ENCODE assay signal across 1 cellular context in the genomic region with DNA sequence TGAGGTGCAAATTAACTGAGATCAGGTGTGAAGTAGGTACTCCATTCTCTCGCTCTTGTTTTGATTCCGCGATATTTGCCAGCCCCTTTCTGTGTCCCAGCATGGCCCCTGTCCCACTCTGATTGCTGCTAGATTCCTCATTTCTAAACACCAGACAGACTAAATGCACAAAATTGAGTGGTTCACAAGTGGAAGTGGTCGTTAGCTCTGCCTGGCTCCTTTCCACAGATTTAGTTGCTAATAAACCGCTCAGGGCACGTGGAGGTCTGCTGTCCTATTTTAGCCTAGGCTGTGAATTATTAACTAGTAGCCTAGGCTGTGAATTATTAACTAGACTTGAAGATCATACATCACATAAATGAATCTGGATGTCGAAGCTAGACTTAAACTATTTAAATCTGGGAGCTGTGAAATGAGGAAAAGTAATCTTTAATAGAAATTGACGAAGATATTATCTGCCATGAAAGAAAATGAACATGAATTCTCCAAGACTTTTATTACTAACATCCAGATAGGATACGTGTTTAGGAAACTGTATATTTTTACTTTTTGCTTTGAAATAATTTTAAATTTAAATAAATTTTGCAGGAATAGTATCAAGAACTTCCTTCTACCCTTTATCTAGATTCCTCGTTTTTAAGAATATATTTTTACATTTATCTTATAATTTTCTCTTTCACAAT.
TF ChIP-seq lines count a peak whose summit lies in the region.

No MANE protein-coding gene starts in this region.

TF ChIP-seq in HepG2, 621 proteins besides CTCF, POLR2A, EP300 and RAD21 (continued from another document and continues in another):
- TF ChIP-seq, protein P1, sequence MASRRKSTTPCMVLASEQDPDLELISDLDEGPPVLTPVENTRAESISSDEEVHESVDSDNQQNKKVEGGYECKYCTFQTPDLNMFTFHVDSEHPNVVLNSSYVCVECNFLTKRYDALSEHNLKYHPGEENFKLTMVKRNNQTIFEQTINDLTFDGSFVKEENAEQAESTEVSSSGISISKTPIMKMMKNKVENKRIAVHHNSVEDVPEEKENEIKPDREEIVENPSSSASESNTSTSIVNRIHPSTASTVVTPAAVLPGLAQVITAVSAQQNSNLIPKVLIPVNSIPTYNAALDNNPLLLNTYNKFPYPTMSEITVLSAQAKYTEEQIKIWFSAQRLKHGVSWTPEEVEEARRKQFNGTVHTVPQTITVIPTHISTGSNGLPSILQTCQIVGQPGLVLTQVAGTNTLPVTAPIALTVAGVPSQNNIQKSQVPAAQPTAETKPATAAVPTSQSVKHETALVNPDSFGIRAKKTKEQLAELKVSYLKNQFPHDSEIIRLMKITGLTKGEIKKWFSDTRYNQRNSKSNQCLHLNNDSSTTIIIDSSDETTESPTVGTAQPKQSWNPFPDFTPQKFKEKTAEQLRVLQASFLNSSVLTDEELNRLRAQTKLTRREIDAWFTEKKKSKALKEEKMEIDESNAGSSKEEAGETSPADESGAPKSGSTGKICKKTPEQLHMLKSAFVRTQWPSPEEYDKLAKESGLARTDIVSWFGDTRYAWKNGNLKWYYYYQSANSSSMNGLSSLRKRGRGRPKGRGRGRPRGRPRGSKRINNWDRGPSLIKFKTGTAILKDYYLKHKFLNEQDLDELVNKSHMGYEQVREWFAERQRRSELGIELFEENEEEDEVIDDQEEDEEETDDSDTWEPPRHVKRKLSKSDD (CRISPR knock-in tag; IDR thresholded peaks at IDR 0.05; ENCODE audit: low read depth) = no peak
- TF ChIP-seq ZNF160 (CRISPR knock-in tag; IDR thresholded peaks at IDR 0.05) (no peak), RARG (CRISPR knock-in tag; IDR thresholded peaks at IDR 0.05; ENCODE audit: low read depth) (no peak), KDM5B (CRISPR knock-in tag; IDR thresholded peaks at IDR 0.05; ENCODE audit: borderline replicate concordance) (no peak), ZNF235 (CRISPR knock-in tag; IDR thresholded peaks at IDR 0.05; ENCODE audit: borderline replicate concordance) (no peak), ZNF264 (CRISPR knock-in tag; IDR thresholded peaks at IDR 0.05) (no peak), ZNF143 (CRISPR knock-in tag; IDR thresholded peaks at IDR 0.05) (no peak), ZBTB21 (CRISPR knock-in tag; IDR thresholded peaks at IDR 0.05) (no peak), ZSCAN22 (CRISPR knock-in tag; IDR thresholded peaks at IDR 0.05) (no peak), ZKSCAN8 (CRISPR knock-in tag; IDR thresholded peaks at IDR 0.05; ENCODE audit: borderline replicate concordance) (no peak), PAX8 (CRISPR knock-in tag; IDR thresholded peaks at IDR 0.05; ENCODE audit: borderline replicate concordance) (no peak), BHLHE40 (IDR thresholded peaks at IDR 0.05; ENCODE audit: low read length) (peak; percentile 72), ZNF10 (CRISPR knock-in tag; IDR thresholded peaks at IDR 0.05; ENCODE audit: borderline replicate concordance, low read depth) (no peak), ZNF225 (CRISPR knock-in tag; IDR thresholded peaks at IDR 0.05) (no peak), ZNF780A (CRISPR knock-in tag; IDR thresholded peaks at IDR 0.05) (no peak), ZNF644 (CRISPR knock-in tag; IDR thresholded peaks at IDR 0.05; ENCODE audit: low read depth) (no peak), MTF2 (CRISPR knock-in tag; IDR thresholded peaks at IDR 0.05; ENCODE audit: borderline replicate concordance) (no peak), YY1 (IDR thresholded peaks at IDR 0.05; ENCODE audit: insufficient read depth, insufficient replicate concordance, low read depth, low read length) (no peak), ZNF207 (IDR thresholded peaks at IDR 0.05; ENCODE audit: borderline replicate concordance) (no peak), ZBTB20 (CRISPR knock-in tag; IDR thresholded peaks at IDR 0.05; ENCODE audit: borderline replicate concordance, low read depth) (peak; percentile 20; the same call in 1 of the 2 replicates), KLF11 (CRISPR knock-in tag; IDR thresholded peaks at IDR 0.05) (peak; percentile 56; the same call in 1 of the 2 replicates), ZSCAN9 (CRISPR knock-in tag; IDR thresholded peaks at IDR 0.05; ENCODE audit: borderline replicate concordance) (no peak), ZNF598 (CRISPR knock-in tag; IDR thresholded peaks at IDR 0.05; ENCODE audit: borderline replicate concordance) (no peak), FOXO1 (CRISPR knock-in tag; IDR thresholded peaks at IDR 0.05) (no peak), NR2C2 (CRISPR knock-in tag; IDR thresholded peaks at IDR 0.05; ENCODE audit: borderline replicate concordance) (no peak), DNMT3B (CRISPR knock-in tag; conservative IDR thresholded peaks at IDR 0.05) (peak; percentile 21; the same call in 1 of the 2 replicates), ZNF772 (CRISPR knock-in tag; IDR thresholded peaks at IDR 0.05) (no peak), NFIC (IDR thresholded peaks at IDR 0.05; ENCODE audit: low read length) (no peak), NFRKB (IDR thresholded peaks at IDR 0.05) (no peak)
- TF ChIP-seq, protein P2, sequence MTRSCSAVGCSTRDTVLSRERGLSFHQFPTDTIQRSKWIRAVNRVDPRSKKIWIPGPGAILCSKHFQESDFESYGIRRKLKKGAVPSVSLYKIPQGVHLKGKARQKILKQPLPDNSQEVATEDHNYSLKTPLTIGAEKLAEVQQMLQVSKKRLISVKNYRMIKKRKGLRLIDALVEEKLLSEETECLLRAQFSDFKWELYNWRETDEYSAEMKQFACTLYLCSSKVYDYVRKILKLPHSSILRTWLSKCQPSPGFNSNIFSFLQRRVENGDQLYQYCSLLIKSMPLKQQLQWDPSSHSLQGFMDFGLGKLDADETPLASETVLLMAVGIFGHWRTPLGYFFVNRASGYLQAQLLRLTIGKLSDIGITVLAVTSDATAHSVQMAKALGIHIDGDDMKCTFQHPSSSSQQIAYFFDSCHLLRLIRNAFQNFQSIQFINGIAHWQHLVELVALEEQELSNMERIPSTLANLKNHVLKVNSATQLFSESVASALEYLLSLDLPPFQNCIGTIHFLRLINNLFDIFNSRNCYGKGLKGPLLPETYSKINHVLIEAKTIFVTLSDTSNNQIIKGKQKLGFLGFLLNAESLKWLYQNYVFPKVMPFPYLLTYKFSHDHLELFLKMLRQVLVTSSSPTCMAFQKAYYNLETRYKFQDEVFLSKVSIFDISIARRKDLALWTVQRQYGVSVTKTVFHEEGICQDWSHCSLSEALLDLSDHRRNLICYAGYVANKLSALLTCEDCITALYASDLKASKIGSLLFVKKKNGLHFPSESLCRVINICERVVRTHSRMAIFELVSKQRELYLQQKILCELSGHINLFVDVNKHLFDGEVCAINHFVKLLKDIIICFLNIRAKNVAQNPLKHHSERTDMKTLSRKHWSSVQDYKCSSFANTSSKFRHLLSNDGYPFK (CRISPR knock-in tag; IDR thresholded peaks at IDR 0.05; ENCODE audit: borderline replicate concordance) = no peak
- TF ChIP-seq, protein P3, sequence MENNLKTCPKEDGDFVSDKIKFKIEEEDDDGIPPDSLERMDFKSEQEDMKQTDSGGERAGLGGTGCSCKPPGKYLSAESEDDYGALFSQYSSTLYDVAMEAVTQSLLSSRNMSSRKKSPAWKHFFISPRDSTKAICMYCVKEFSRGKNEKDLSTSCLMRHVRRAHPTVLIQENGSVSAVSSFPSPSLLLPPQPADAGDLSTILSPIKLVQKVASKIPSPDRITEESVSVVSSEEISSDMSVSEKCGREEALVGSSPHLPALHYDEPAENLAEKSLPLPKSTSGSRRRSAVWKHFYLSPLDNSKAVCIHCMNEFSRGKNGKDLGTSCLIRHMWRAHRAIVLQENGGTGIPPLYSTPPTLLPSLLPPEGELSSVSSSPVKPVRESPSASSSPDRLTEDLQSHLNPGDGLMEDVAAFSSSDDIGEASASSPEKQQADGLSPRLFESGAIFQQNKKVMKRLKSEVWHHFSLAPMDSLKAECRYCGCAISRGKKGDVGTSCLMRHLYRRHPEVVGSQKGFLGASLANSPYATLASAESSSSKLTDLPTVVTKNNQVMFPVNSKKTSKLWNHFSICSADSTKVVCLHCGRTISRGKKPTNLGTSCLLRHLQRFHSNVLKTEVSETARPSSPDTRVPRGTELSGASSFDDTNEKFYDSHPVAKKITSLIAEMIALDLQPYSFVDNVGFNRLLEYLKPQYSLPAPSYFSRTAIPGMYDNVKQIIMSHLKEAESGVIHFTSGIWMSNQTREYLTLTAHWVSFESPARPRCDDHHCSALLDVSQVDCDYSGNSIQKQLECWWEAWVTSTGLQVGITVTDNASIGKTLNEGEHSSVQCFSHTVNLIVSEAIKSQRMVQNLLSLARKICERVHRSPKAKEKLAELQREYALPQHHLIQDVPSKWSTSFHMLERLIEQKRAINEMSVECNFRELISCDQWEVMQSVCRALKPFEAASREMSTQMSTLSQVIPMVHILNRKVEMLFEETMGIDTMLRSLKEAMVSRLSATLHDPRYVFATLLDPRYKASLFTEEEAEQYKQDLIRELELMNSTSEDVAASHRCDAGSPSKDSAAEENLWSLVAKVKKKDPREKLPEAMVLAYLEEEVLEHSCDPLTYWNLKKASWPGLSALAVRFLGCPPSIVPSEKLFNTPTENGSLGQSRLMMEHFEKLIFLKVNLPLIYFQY (CRISPR knock-in tag; IDR thresholded peaks at IDR 0.05; ENCODE audit: borderline replicate concordance) = no peak
- TF ChIP-seq, protein P4, sequence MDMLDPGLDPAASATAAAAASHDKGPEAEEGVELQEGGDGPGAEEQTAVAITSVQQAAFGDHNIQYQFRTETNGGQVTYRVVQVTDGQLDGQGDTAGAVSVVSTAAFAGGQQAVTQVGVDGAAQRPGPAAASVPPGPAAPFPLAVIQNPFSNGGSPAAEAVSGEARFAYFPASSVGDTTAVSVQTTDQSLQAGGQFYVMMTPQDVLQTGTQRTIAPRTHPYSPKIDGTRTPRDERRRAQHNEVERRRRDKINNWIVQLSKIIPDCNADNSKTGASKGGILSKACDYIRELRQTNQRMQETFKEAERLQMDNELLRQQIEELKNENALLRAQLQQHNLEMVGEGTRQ (IDR thresholded peaks at IDR 0.05; ENCODE audit: low read depth, low read length) = peak; percentile 52
- TF ChIP-seq, protein P4 (CRISPR knock-in tag; IDR thresholded peaks at IDR 0.05; ENCODE audit: borderline replicate concordance) = peak; percentile 44; the same call in 1 of the 2 replicates
- TF ChIP-seq, protein P5, sequence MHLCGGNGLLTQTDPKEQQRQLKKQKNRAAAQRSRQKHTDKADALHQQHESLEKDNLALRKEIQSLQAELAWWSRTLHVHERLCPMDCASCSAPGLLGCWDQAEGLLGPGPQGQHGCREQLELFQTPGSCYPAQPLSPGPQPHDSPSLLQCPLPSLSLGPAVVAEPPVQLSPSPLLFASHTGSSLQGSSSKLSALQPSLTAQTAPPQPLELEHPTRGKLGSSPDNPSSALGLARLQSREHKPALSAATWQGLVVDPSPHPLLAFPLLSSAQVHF (CRISPR knock-in tag; IDR thresholded peaks at IDR 0.05) = no peak
- TF ChIP-seq, protein P6, sequence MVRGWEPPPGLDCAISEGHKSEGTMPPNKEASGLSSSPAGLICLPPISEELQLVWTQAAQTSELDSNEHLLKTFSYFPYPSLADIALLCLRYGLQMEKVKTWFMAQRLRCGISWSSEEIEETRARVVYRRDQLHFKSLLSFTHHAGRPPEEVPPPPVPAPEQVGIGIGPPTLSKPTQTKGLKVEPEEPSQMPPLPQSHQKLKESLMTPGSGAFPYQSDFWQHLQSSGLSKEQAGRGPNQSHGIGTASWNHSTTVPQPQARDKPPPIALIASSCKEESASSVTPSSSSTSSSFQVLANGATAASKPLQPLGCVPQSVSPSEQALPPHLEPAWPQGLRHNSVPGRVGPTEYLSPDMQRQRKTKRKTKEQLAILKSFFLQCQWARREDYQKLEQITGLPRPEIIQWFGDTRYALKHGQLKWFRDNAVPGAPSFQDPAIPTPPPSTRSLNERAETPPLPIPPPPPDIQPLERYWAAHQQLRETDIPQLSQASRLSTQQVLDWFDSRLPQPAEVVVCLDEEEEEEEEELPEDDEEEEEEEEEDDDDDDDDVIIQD (CRISPR knock-in tag; IDR thresholded peaks at IDR 0.05; ENCODE audit: low read depth) = peak; percentile 64; the same call in 1 of the 2 replicates
- TF ChIP-seq, protein P7, sequence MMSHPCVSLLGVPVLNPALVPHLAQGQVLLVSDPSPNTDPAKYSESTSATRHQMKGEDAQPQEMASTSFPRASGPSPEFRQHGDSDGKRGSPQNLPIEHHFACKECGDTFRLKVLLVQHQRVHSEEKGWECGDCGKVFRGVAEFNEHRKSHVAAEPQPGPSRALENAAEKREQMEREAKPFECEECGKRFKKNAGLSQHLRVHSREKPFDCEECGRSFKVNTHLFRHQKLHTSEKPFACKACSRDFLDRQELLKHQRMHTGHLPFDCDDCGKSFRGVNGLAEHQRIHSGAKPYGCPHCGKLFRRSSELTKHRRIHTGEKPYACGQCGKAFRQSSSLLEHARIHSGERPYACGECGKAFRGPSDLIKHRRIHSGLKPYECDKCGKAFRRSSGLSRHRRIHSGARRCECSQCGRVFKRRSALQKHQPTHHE (CRISPR knock-in tag; IDR thresholded peaks at IDR 0.05; ENCODE audit: borderline replicate concordance) = no peak
- TF ChIP-seq, protein P8, sequence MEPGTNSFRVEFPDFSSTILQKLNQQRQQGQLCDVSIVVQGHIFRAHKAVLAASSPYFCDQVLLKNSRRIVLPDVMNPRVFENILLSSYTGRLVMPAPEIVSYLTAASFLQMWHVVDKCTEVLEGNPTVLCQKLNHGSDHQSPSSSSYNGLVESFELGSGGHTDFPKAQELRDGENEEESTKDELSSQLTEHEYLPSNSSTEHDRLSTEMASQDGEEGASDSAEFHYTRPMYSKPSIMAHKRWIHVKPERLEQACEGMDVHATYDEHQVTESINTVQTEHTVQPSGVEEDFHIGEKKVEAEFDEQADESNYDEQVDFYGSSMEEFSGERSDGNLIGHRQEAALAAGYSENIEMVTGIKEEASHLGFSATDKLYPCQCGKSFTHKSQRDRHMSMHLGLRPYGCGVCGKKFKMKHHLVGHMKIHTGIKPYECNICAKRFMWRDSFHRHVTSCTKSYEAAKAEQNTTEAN (CRISPR knock-in tag; conservative IDR thresholded peaks at IDR 0.05) = no peak
- TF ChIP-seq, protein P9, sequence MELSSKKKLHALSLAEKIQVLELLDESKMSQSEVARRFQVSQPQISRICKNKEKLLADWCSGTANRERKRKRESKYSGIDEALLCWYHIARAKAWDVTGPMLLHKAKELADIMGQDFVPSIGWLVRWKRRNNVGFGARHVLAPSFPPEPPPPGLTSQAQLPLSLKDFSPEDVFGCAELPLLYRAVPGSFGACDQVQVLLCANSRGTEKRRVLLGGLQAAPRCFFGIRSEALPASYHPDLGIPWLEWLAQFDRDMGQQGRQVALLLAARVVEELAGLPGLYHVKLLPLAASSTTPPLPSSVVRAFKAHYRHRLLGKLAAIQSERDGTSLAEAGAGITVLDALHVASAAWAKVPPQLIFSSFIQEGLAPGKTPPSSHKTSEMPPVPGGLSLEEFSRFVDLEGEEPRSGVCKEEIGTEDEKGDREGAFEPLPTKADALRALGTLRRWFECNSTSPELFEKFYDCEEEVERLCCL (CRISPR knock-in tag; IDR thresholded peaks at IDR 0.05; ENCODE audit: borderline replicate concordance) = no peak
- TF ChIP-seq, protein P10, sequence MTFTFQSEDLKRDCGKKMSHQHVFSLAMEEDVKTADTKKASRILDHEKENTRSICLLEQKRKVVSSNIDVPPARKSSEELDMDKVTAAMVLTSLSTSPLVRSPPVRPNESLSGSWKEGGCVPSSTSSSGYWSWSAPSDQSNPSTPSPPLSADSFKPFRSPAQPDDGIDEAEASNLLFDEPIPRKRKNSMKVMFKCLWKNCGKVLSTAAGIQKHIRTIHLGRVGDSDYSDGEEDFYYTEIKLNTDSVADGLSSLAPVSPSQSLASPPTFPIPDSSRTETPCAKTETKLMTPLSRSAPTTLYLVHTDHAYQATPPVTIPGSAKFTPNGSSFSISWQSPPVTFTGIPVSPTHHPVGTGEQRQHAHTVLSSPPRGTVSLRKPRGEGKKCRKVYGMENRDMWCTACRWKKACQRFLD (CRISPR knock-in tag; IDR thresholded peaks at IDR 0.05; ENCODE audit: borderline replicate concordance) = no peak
